Comparison of ENCODE assay signal across 8 cellular contexts in the genomic region with DNA sequence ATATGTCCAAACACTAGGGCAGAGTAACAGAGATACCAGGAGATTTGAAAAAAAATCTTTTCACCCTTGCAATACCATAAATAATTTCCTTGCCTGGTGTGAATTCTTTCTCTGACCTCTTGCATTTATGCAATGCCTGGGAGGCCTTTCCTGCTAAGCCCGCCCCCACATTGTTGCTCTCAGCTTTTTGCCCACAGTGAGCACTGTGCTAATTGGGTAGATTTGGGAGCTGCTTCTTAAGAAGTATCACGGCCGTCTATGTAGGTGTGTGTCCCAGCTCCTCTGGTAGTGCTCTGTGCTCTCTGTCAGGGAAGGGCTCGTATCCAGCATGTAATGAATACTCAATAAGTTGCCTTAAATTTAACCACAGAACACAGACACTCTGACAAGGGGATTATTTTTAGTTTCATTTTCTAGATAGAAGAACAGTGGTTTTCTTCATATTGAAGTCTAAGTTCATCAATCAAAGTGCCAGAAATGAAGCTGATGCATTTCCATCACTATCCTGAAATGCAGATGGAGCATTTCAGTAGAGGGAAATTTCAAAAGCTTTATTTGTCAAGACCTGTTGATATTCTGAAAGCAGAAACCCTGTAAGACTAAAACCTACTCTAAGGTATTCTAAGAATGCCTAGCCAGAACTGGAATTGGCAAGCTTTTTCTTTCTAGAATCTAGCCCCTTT. TPM values are rescaled to one million over a fixed set of nuclear protein-coding genes. Genes with fewer than 3 reads are reported as not detected.
DNase-seq lines count a peak whose midpoint lies in the region; TF ChIP-seq lines count a peak whose summit lies in the region.

No MANE protein-coding gene starts in this region.

- no peak for TF ChIP-seq POLR2A in NB4 (IDR thresholded peaks at IDR 0.05; ENCODE audit: extremely low read depth, insufficient read length)

- TF ChIP-seq CTCF in HFFc6 (IDR thresholded peaks at IDR 0.05) (no peak), NB4 (IDR thresholded peaks at IDR 0.05; ENCODE audit: low read depth, low read length) (no peak), nephron (IDR thresholded peaks at IDR 0.05; ENCODE audit: unreplicated experiment in 3 of 3) (no peak)

- H3K4me1 Mint-ChIP-seq in activated T-cell treated with anti-CD3 and anti-CD28 coated beads, Interleukin-2, amount 50 U/mL, for 24 hours (ENCODE audit: low read depth), result peaks cover 74% of the 10 kb centered on the region
- H3K4me1 Mint-ChIP-seq in HFFc6 (ENCODE audit: low read depth), result peaks cover 60% of the 10 kb centered on the region
- H3K4me1 Mint-ChIP-seq in nephron, result peaks cover 51% of the 10 kb centered on the region

- no peak for DNase-seq in activated T-cell treated with anti-CD3 and anti-CD28 coated beads, Interleukin-2, amount 50 U/mL, for 24 hours
- DNase-seq in activated T-cell treated with anti-CD3 and anti-CD28 coated beads for 4 hours (no peak), HFFc6 (no peak), NB4 (ENCODE audit: low read depth) (peak; percentile 79), dedifferentiated amniotic fluid mesenchymal stem cell (ENCODE audit: extremely low spot score) (peak; percentile 15), SK-N-DZ (ENCODE audit: low spot score) (no peak), putamen (ENCODE audit: low spot score) (no peak)

- H3K4me3 Mint-ChIP-seq in activated T-cell treated with anti-CD3 and anti-CD28 coated beads, Interleukin-2, amount 50 U/mL, for 24 hours, result peak overlapping the region; percentile 95
- H3K4me3 Mint-ChIP-seq in HFFc6 (peak overlapping the region; percentile 64), nephron (peak overlapping the region; percentile 42 to 58 (median 47))

- peak overlapping the region; percentile 92 for H3K27ac Mint-ChIP-seq in activated T-cell treated with anti-CD3 and anti-CD28 coated beads, Interleukin-2, amount 50 U/mL, for 24 hours
- peak overlapping the region; percentile 64 for H3K27ac Mint-ChIP-seq in HFFc6
- H3K27ac Mint-ChIP-seq in nephron, result peak overlapping the region; percentile 51 to 98 (median 74)

- H3K9me3 Mint-ChIP-seq in activated T-cell treated with anti-CD3 and anti-CD28 coated beads, Interleukin-2, amount 50 U/mL, for 24 hours, result peaks cover 3% of the 10 kb centered on the region
- no peaks in the 10 kb centered on the region for H3K9me3 Mint-ChIP-seq in HFFc6
- no peaks in the 10 kb centered on the region for H3K9me3 Mint-ChIP-seq in nephron

- no peaks in the 10 kb centered on the region for H3K27me3 Mint-ChIP-seq in activated T-cell treated with anti-CD3 and anti-CD28 coated beads, Interleukin-2, amount 50 U/mL, for 24 hours
- peaks cover 1% of the 10 kb centered on the region for H3K27me3 Mint-ChIP-seq in HFFc6 (ENCODE audit: insufficient read depth)
- no peaks in the 10 kb centered on the region for H3K27me3 Mint-ChIP-seq in nephron (ENCODE audit: low read depth)

- peaks cover 57% of the 10 kb centered on the region for H3K36me3 Mint-ChIP-seq in activated T-cell treated with anti-CD3 and anti-CD28 coated beads, Interleukin-2, amount 50 U/mL, for 24 hours (ENCODE audit: low read depth)
- H3K36me3 Mint-ChIP-seq in HFFc6 (ENCODE audit: low read depth), result no peaks in the 10 kb centered on the region
- H3K36me3 Mint-ChIP-seq in nephron (ENCODE audit: low read depth), result no peaks in the 10 kb centered on the region

- peak overlapping the region; percentile 40 for H3K4me3 ChIP-seq in NB4 (ENCODE audit: low read depth, low read length)

RNA-seq across cellular contexts. Expression of gene CEP85L, which starts 54.5 kb away (rescaled TPM):
- 1 to 10 TPM; 6.6 to 8.8 (median 7.6) TPM for total RNA-seq in HFFc6 (2021; fragmentation: NEBNext Ultra II Directional; extraction: Animal tissue kit (Norgen Biotek cat#: 25700))
- 3.3 and 4.9 TPM in 2 replicates for polyA plus RNA-seq in SK-N-DZ (2014; cell fraction: cytosol; rRNA removed)
- polyA plus RNA-seq in SK-N-DZ (2014; cell fraction: nucleus; rRNA removed), result 3.5 and 4.1 TPM in 2 replicates

Comparison
In these comparisons a context has a peak if more than half of its experiments do, and no peak if none do; other contexts are left out.
1. DNase-seq: peak in NB4 (single experiment) and dedifferentiated amniotic fluid mesenchymal stem cell (single experiment); none in activated T-cell treated with anti-CD3 and anti-CD28 coated beads, Interleukin-2, amount 50 U/mL, for 24 hours (single experiment), activated T-cell treated with anti-CD3 and anti-CD28 coated beads for 4 hours (single experiment), HFFc6 (single experiment), SK-N-DZ (single experiment) and putamen (single experiment).
2. Peak in every context shown above with its lines, with median percentiles within 50 percentile points of each other: H3K27ac Mint-ChIP-seq and H3K4me3 Mint-ChIP-seq.